In the genomic region with DNA sequence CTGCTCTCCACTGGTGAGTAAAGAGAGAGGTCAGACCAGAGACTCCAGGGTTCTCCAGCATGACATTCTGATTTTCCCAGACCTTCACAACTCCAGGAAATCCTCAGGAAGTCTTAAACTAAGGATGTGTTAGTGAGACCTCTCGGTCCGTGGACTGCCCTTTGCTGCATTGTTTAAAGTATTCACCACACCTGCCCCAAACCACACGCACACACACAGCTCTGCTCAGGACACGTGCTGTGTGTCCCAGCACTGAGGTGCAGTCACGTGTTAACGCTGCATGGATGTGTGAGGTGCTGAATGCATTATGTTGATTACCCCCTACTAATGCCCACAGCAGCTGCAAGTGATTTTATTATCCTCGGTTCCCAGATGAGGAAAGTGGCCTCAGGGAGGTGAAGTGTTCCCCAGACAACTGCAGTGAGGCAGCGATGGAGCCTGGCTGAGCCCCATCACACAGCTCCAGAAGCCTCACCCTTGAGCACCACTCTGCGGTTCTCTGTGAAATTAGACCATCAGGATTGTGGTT, we compare ENCODE assay signal across 20 cellular contexts.
DNase-seq lines count a peak whose midpoint lies in the region; ATAC-seq, FAIRE-seq and TF ChIP-seq lines count a peak whose summit lies in the region.
"Had no signal": no experiment of that assay in that cellular context is flagged by ENCODE, and none has a peak within 500 bp of the region (broad histone marks: within the 10 kb centered on the region; RNA-seq: fewer than 3 reads in every experiment).

No MANE protein-coding gene starts in this region.

- DNase-seq in NCI-H1417 (lab: John Stamatoyannopoulos, UW) (peak; percentile 36 to 96 (median 72)), NCI-H1417 treated with DMSO at 0.1 percent for 48 hours (lab: John Stamatoyannopoulos, UW) (no peak), adrenal gland (peak in 1 of 7 donors; percentile 86), HepG2 (ENCODE audit: low spot score) (no peak), sciatic nerve (ENCODE audit: low spot score) (no peak), DMS153 treated with DMSO at 0.1 percent for 48 hours (lab: John Stamatoyannopoulos, UW; ENCODE audit: unreplicated experiment) (no peak), Karpas-422 (no peak)
- DNase-seq in activated CD4-positive, alpha-beta T cell treated with anti-CD3 and anti-CD28 coated beads for 48 hours = no peak
- DNase-seq: activated CD8-positive, alpha-beta T cell treated with anti-CD3 and anti-CD28 coated beads, Interleukin-2, amount 10 ng/mL, durations not matched to agents 7 days and 5 days; gastrocnemius medialis; MG63; mucosa of descending colon; NCI-H2029; NCI-H526 treated with DMSO at 0.1 percent for 48 hours; PC-9; SW 1271 had no signal

- in situ Hi-C loops in HepG2 (cut with HindIII; ENCODE audit: extremely low pct_ligation_motif_present, low pct_unique_long_range_greater_than_20kb) = no loop called here

- TF ChIP-seq EP300 in HepG2 (IDR thresholded peaks at IDR 0.05; ENCODE audit: low read depth in 2 of 2, low read length in 2 of 2) (no peak), HepG2 (CRISPR knock-in tag; IDR thresholded peaks at IDR 0.05; ENCODE audit: borderline replicate concordance) (no peak)

- no peak overlapping the region for H2AFZ ChIP-seq in HepG2 (ENCODE audit: low read length)
- no peak overlapping the region for H2AFZ ChIP-seq in Karpas-422 (ENCODE audit: low read length)
- H2AFZ ChIP-seq: PC-9 had no signal

- TF ChIP-seq POLR2A in adrenal gland (IDR thresholded peaks at IDR 0.05) (no peak), HepG2 (IDR thresholded peaks at IDR 0.05; ENCODE audit: insufficient read depth in 1 of 2, low read depth in 2 of 2, low read length in 2 of 2) (no peak)

- FAIRE-seq in HepG2 (lab: Jason Lieb, UNC) = no peak
- FAIRE-seq: colon had no signal

- H3K9me2 ChIP-seq in Karpas-422 (replicated peaks; ENCODE audit: insufficient read depth, low read length) = no peaks in the 10 kb centered on the region

- H3K4me3 ChIP-seq in adrenal gland = no peak overlapping the region
- H3K4me3 ChIP-seq in HepG2 (replicated peaks in 1 of 3; ENCODE audit: insufficient read depth in 1 of 3, low read depth in 2 of 3, low read length in 3 of 3) = no peak overlapping the region
- H3K4me3 ChIP-seq in Karpas-422 (ENCODE audit: low read length) = no peak overlapping the region
- H3K4me3 ChIP-seq: gastrocnemius medialis, MG63, mucosa of descending colon, PC-9, skin epidermis had no signal

- ATAC-seq in HepG2 (peak; percentile 23), sciatic nerve (peak; percentile 48)
- ATAC-seq: activated CD8-positive, alpha-beta T cell treated with anti-CD3 and anti-CD28 coated beads, Interleukin-2, amount 10 ng/mL, durations not matched to agents 7 days and 5 days; mucosa of descending colon had no signal

- intact Hi-C loops in adrenal gland (cut with DNase I) = loop anchor here in 1 of 2 donors (10.0 kb wide), 1 partner anchor 197 kb away; no protein-coding TSS in a partner anchor
- intact Hi-C loops in HepG2 (cut with micrococcal nuclease; ENCODE audit: unreplicated experiment) = no loop called here
- intact Hi-C loops in sciatic nerve (cut with DNase I) = no loop called here

- no peak for TF ChIP-seq RAD21 in HepG2 (CRISPR knock-in tag; IDR thresholded peaks at IDR 0.05)

- H3K27ac ChIP-seq in adrenal gland (peak overlapping the region in 3 of 5 donors; percentile 15 to 57 (median 48)), HepG2 (ENCODE audit: extremely low read length, insufficient read depth, low read length) (no peak overlapping the region), Karpas-422 (ENCODE audit: low read length) (no peak overlapping the region)
- H3K27ac ChIP-seq: 22Rv1, gastrocnemius medialis, PC-9, VCaP had no signal

- CTCF ChIA-PET in HepG2 (lab: Yijun Ruan, JAX; ENCODE audit: low intra/inter-chr PET ratio, low total read pairs) = no interaction called here

- H3K36me3 ChIP-seq in adrenal gland (replicated peaks in 1 of 2) (peaks cover 0 to 49% of the 10 kb centered on the region in 2 donors), HepG2 (replicated peaks in 1 of 2; ENCODE audit: control insufficient read depth in 1 of 2, insufficient read depth in 2 of 2, low read length in 2 of 2) (peaks cover 29 to 70% of the 10 kb centered on the region in 2 experiments), Karpas-422 (ENCODE audit: insufficient read depth, low read length) (peaks cover 29% of the 10 kb centered on the region)

- H3K9ac ChIP-seq in HepG2 (ENCODE audit: insufficient read depth, low read depth, low read length) (no peak overlapping the region), Karpas-422 (ENCODE audit: low read length) (no peak overlapping the region)

- H3K9me3 ChIP-seq in adrenal gland (replicated peaks in 1 of 3) (no peaks in the 10 kb centered on the region), HepG2 (ENCODE audit: low read length) (no peaks in the 10 kb centered on the region), Karpas-422 (ENCODE audit: low read length) (no peaks in the 10 kb centered on the region)
- H3K9me3 ChIP-seq: gastrocnemius medialis, MG63, mucosa of descending colon had no signal

- H4K20me1 ChIP-seq in HepG2 (ENCODE audit: insufficient read depth, low read length) (no peaks in the 10 kb centered on the region), Karpas-422 (ENCODE audit: insufficient read depth, low read depth, low read length) (no peaks in the 10 kb centered on the region)

- H3K79me2 ChIP-seq in HepG2 (ENCODE audit: insufficient read depth, low read length) (no peaks in the 10 kb centered on the region), Karpas-422 (ENCODE audit: low read length) (no peaks in the 10 kb centered on the region)

- no TSS peak for BruUV-seq in HepG2 (replicated peaks; lab: Mats Ljungman, UMichigan)

- H3K4me2 ChIP-seq in HepG2 (ENCODE audit: low read depth, low read length) = no peak overlapping the region
- no peak overlapping the region for H3K4me2 ChIP-seq in Karpas-422 (ENCODE audit: low read depth, low read length, poor library complexity, severe bottlenecking)
- H3K4me2 ChIP-seq: PC-9 had no signal

- TF ChIP-seq CTCF in adrenal gland (IDR thresholded peaks at IDR 0.05) = no peak
- no peak for TF ChIP-seq CTCF in HepG2 (CRISPR knock-in tag; IDR thresholded peaks at IDR 0.05)

- H3K4me1 ChIP-seq in adrenal gland (replicated peaks in 1 of 2) (peaks cover 0 to 4% of the 10 kb centered on the region in 2 donors), HepG2 (ENCODE audit: insufficient read depth, low read length) (peaks cover 8% of the 10 kb centered on the region; the same call in 1 of the 2 replicates), Karpas-422 (ENCODE audit: low read length) (no peaks in the 10 kb centered on the region)

- POLR2A ChIA-PET in HepG2 (lab: Yijun Ruan, JAX) = no interaction called here

- 65 to 90% (median 73%) methylated on average over 5 to 9 of the region's 9 CpGs for WGBS in adrenal gland, 4 donors
- over 99% methylated on average over 8 of the region's 9 CpGs for WGBS in HepG2 (ENCODE audit: low lambda C conversion rate)

- no peaks in the 10 kb centered on the region for H3K27me3 ChIP-seq in adrenal gland
- H3K27me3 ChIP-seq in HepG2 (ENCODE audit: control insufficient read depth in 1 of 2, insufficient read depth in 2 of 2, low read length in 2 of 2) = no peaks in the 10 kb centered on the region
- H3K27me3 ChIP-seq in Karpas-422 (ENCODE audit: low read length) = no peaks in the 10 kb centered on the region
- H3K27me3 ChIP-seq: gastrocnemius medialis, MG63 had no signal

TF ChIP-seq in HepG2, 621 proteins besides CTCF, POLR2A, EP300 and RAD21:
- TF ChIP-seq ZNF768 (CRISPR knock-in tag; IDR thresholded peaks at IDR 0.05) (0 out of 2 replicates have a peak, but pooled peaks have one; percentile 29), NR2F2 (IDR thresholded peaks at IDR 0.05; ENCODE audit: borderline replicate concordance, low read depth) (no peak), MXD1 (CRISPR knock-in tag; IDR thresholded peaks at IDR 0.05) (no peak)

Comparison
In these comparisons a context has a peak if more than half of its experiments do, and no peak if none do; other contexts are left out.
1. DNase-seq: peak in NCI-H1417 (3 of 3); none in NCI-H1417 treated with DMSO at 0.1 percent for 48 hours (single experiment), HepG2 (single experiment), sciatic nerve (single experiment), DMS153 treated with DMSO at 0.1 percent for 48 hours (single experiment), Karpas-422 (single experiment) and activated CD4-positive, alpha-beta T cell treated with anti-CD3 and anti-CD28 coated beads for 48 hours (single experiment).
2. H3K27ac ChIP-seq: peak in adrenal gland (3 of 5); none in HepG2 (single experiment) and Karpas-422 (single experiment).